ENCODE assay signal across 1 cellular context in genomic region chr13:91347212-91347995, GRCh38.
TF ChIP-seq lines count a peak whose summit lies in the region.

TSS of gene MIR17HG (plus strand) at chr13:91347687.

TF ChIP-seq in HepG2, 621 proteins besides CTCF, POLR2A, EP300 and RAD21 (continued from another document and continues in another):
- TF ChIP-seq RFX1 (IDR thresholded peaks at IDR 0.05) = no peak
- TF ChIP-seq SP1 (IDR thresholded peaks at IDR 0.05) = no peak
- peak; percentile 35; the same call in 1 of the 2 replicates for TF ChIP-seq SP1 (CRISPR knock-in tag; IDR thresholded peaks at IDR 0.05)
- peak; percentile 7; the same call in 1 of the 2 replicates for TF ChIP-seq RARA (CRISPR knock-in tag; IDR thresholded peaks at IDR 0.05)
- 0 out of 2 replicates have a peak, but pooled peaks have one; percentile 38 for TF ChIP-seq ZNF782 (CRISPR knock-in tag; IDR thresholded peaks at IDR 0.05; ENCODE audit: borderline replicate concordance)
- no peak for TF ChIP-seq MTA1 (CRISPR knock-in tag; IDR thresholded peaks at IDR 0.05; ENCODE audit: borderline replicate concordance)
- TF ChIP-seq MYC (CRISPR knock-in tag; IDR thresholded peaks at IDR 0.05; ENCODE audit: borderline replicate concordance) = peak; percentile 95; the same call in 1 of the 2 replicates
- TF ChIP-seq ZNF224 (CRISPR knock-in tag; IDR thresholded peaks at IDR 0.05) = 0 out of 2 replicates have a peak, but pooled peaks have one; percentile 74
- 0 out of 2 replicates have a peak, but pooled peaks have one; percentile 4 for TF ChIP-seq ZFP1 (CRISPR knock-in tag; IDR thresholded peaks at IDR 0.05)
- TF ChIP-seq SALL1 (CRISPR knock-in tag; IDR thresholded peaks at IDR 0.05) = peak; percentile 66
- peak; percentile 91 for TF ChIP-seq CHCHD3 (CRISPR knock-in tag; IDR thresholded peaks at IDR 0.05)
- TF ChIP-seq KIAA2018 (CRISPR knock-in tag; IDR thresholded peaks at IDR 0.05; ENCODE audit: borderline replicate concordance) = no peak
- 0 out of 2 replicates have a peak, but pooled peaks have one; percentile 25 for TF ChIP-seq TERF1 (CRISPR knock-in tag; IDR thresholded peaks at IDR 0.05)
- peak; percentile 69; the same call in 1 of the 2 replicates for TF ChIP-seq POGK (CRISPR knock-in tag; conservative IDR thresholded peaks at IDR 0.05)
- TF ChIP-seq TFDP1 (CRISPR knock-in tag; IDR thresholded peaks at IDR 0.05; ENCODE audit: borderline replicate concordance) = peak; percentile 86
- 0 out of 2 replicates have a peak, but pooled peaks have one; percentile 45 for TF ChIP-seq ZNF891 (CRISPR knock-in tag; IDR thresholded peaks at IDR 0.05)
- TF ChIP-seq IRF9 (CRISPR knock-in tag; IDR thresholded peaks at IDR 0.05; ENCODE audit: borderline replicate concordance) = peak; percentile 64; the same call in 1 of the 2 replicates
- TF ChIP-seq ARNT2 (CRISPR knock-in tag; IDR thresholded peaks at IDR 0.05; ENCODE audit: low read depth) = peak; percentile 94
- peak; percentile 64 for TF ChIP-seq PBX2 (CRISPR knock-in tag; IDR thresholded peaks at IDR 0.05)
- peak; percentile 20; the same call in 1 of the 2 replicates for TF ChIP-seq ZNF431 (CRISPR knock-in tag; IDR thresholded peaks at IDR 0.05; ENCODE audit: borderline replicate concordance, low read depth)
- TF ChIP-seq U2AF1 (optimal IDR thresholded peaks at IDR 0.05; ENCODE audit: low read depth, low read length) = peak; percentile 61
- TF ChIP-seq RNF2 (conservative IDR thresholded peaks at IDR 0.05; ENCODE audit: low read depth) = peak; percentile 95
- peak; percentile 77; the same call in 1 of the 2 replicates for TF ChIP-seq KLF12 (CRISPR knock-in tag; IDR thresholded peaks at IDR 0.05; ENCODE audit: borderline replicate concordance)
- peak; percentile 34 for TF ChIP-seq ZNF781 (CRISPR knock-in tag; IDR thresholded peaks at IDR 0.05; ENCODE audit: borderline replicate concordance, not compliant biosample characterization)
- TF ChIP-seq DBP (CRISPR knock-in tag; IDR thresholded peaks at IDR 0.05; ENCODE audit: not compliant biosample characterization) = no peak
- no peak for TF ChIP-seq FOXP1 (IDR thresholded peaks at IDR 0.05)
- TF ChIP-seq FOXP1 (CRISPR knock-in tag; IDR thresholded peaks at IDR 0.05) = no peak
- no peak for TF ChIP-seq ZNF207 (IDR thresholded peaks at IDR 0.05; ENCODE audit: borderline replicate concordance)
- peak; percentile 66 for TF ChIP-seq NFYB (CRISPR knock-in tag; IDR thresholded peaks at IDR 0.05)
- TF ChIP-seq ZMYM4 (CRISPR knock-in tag; IDR thresholded peaks at IDR 0.05) = peak; percentile 58
- TF ChIP-seq TAF1 (CRISPR knock-in tag; IDR thresholded peaks at IDR 0.05) = peak; percentile 78
- no peak for TF ChIP-seq KLF9 (CRISPR knock-in tag; IDR thresholded peaks at IDR 0.05; ENCODE audit: low read depth)
- TF ChIP-seq USF2 (IDR thresholded peaks at IDR 0.05; ENCODE audit: low read depth, low read length) = no peak
- no peak for TF ChIP-seq USF2 (CRISPR knock-in tag; IDR thresholded peaks at IDR 0.05; ENCODE audit: borderline replicate concordance)
- TF ChIP-seq ARID4A (CRISPR knock-in tag; IDR thresholded peaks at IDR 0.05; ENCODE audit: borderline replicate concordance) = peak; percentile 57; the same call in 1 of the 2 replicates
- TF ChIP-seq JUND (CRISPR knock-in tag; IDR thresholded peaks at IDR 0.05) = 0 out of 2 replicates have a peak, but pooled peaks have one; percentile 33
- TF ChIP-seq FOSL2 (CRISPR knock-in tag; IDR thresholded peaks at IDR 0.05) = peak; percentile 21; the same call in 1 of the 2 replicates
